ENCODE assay signal across 8 cellular contexts in the genomic region with DNA sequence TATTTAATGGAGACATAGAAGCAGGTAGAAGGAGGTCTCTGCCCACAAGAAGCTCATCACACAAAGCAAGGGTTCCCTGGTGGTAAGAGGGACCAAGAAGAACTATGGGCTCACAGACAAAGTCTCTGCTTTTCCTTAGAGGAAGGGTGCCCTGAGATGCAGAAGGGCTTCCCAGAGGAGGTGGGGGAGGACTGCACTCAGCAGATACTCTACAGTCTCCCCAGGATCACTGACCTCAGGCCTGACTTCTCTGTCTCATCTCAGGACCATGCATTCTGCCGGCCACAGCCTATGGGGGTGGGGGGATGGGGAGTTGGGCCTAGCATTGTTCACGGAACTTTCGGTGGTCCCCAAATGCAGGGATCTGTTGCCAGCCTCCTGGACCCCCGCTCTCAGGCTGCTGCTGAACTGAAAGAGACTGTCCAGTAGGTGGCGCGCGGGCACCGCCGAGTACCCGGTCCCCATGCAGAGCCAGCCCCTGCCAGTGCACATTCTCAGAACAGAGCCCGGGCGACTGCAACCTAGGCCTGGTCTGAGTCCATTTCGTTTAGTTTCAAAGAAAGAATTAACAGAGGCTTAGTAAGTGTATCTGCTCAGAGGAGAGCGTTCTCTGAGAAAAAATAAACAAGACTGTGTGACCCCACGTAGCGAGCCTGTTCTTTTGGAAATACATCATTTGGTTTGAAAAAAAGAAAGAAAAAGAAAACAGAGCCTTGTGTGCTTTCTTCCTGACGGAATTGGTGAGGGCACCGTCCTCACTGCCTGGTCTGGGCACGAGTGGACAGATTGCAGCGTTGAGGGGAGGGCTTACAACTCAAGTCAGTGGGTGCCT.
DNase-seq lines count a peak whose midpoint lies in the region; ATAC-seq lines count a peak whose summit lies in the region.

No MANE protein-coding gene starts in this region.

- DNase-seq in EH (ENCODE audit: low read depth) (peak; percentile 81), GOT3 (lab: John Stamatoyannopoulos, UW) (peak; percentile 24), MV-4-11 (lab: John Stamatoyannopoulos, UW) (peak; percentile 26), SW480 (ENCODE audit: low spot score) (peak; percentile 53), cerebellar cortex (ENCODE audit: low spot score) (peak; percentile 71)
- DNase-seq in stimulated activated CD4-positive, alpha-beta T cell treated with anti-CD3 and anti-CD28 coated beads, Interleukin-2, amount 100 ng/mL, for 48 hours: peak; percentile 33 to 54

- peak overlapping the region; percentile 10 for H3K27ac ChIP-seq in layer of hippocampus (ENCODE audit: low read depth, low read length)

- H3K27me3 ChIP-seq in layer of hippocampus (ENCODE audit: control insufficient read depth, insufficient read depth, low read length): no peaks in the 10 kb centered on the region

- no peak for ATAC-seq in GM18861 (IDR thresholded peaks at IDR 0.05; ENCODE audit: unreplicated experiment)

Comparison
In these comparisons a context has a peak if more than half of its experiments do, and no peak if none do; other contexts are left out.
1. DNase-seq: peak in every context shown above with its lines; median percentile 81 in EH; 71 in cerebellar cortex; 53 in SW480; 44 in stimulated activated CD4-positive, alpha-beta T cell treated with anti-CD3 and anti-CD28 coated beads, Interleukin-2, amount 100 ng/mL, for 48 hours; 26 in MV-4-11; 24 in GOT3.